8 cellular contexts compared by ENCODE assay signal in the genomic region with DNA sequence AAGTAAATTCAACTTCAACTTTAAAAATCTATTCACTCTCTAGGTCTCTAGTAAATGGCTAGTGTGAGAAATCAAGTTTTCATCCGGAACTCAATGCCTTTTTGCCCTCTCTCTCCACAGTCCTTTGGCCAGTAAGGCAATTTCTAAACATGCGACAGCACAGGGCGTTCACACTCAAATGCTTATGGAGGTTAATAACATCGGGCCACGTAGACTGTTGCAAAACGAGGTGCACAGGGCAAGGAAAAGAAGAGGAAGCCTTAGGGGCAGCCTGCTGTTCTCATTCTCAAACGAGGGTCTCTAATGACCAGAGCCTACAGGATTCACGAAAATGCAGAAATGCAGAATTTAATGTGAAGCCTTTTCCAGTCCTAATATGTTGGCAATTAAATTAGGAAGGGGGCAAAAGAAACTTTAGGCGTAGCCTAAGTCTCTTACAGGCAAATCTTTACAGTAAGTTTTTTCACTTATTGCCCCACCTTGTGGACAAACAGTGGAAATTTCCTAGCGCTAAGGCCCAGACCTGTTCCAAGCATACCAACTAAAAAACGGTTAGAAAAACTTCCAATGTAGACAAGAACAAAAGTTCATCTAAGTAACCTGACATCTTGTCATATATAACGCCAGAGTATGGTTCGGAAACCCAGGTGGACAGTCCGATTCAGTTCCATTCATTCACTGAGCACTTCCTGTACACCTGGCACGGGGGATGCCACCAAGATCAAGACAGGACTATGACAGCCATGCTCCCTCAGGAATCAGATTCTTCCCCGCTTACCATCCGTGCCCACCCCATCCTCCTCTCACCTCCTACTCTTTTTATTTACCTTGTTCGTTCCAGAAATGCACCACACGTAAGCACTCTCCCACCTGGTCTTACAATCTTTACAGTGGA. TPM values are rescaled to one million over a fixed set of nuclear protein-coding genes. Genes with fewer than 3 reads are reported as not detected.
DNase-seq lines count a peak whose midpoint lies in the region; ATAC-seq and TF ChIP-seq lines count a peak whose summit lies in the region.

No MANE protein-coding gene starts in this region.

- peak; percentile 82 for ATAC-seq in Right ventricle myocardium superior (ENCODE audit: poor library complexity)

- peak; percentile 62 to 77 (median 73) for TF ChIP-seq CTCF in prostate gland (IDR thresholded peaks at IDR 0.05)

- intact Hi-C loops in Right ventricle myocardium superior (cut with DNase I) = loop anchor here (5.0 to 10.0 kb wide), 4 partner anchors 63 to 485 kb away; no protein-coding TSS in a partner anchor
- intact Hi-C loops in prostate gland (cut with DNase I) = loop anchor here (2.0 to 10.0 kb wide), 3 partner anchors 225 to 403 kb away; partner anchors contain the start of gene N4BP2L2

- H3K36me3 Mint-ChIP-seq in activated naive CD4-positive, alpha-beta T cell treated with anti-CD3 and anti-CD28 coated beads, Interleukin-2, amount 10 ng/mL, durations not matched to agents 7 days and 5 days = peaks cover 1% of the 10 kb centered on the region
- no peaks in the 10 kb centered on the region for H3K36me3 Mint-ChIP-seq in activated CD4-positive, alpha-beta T cell treated with anti-CD3 and anti-CD28 coated beads, Interleukin-2, amount 10 ng/mL, durations not matched to agents 7 days and 5 days (ENCODE audit: low read depth)

- WGBS in prostate gland = 47% methylated on average over 19 of the region's 19 CpGs

- DNase-seq in activated naive CD4-positive, alpha-beta T cell treated with anti-CD3 and anti-CD28 coated beads, Interleukin-2, amount 10 ng/mL, durations not matched to agents 7 days and 5 days = peak; percentile 32
- DNase-seq in activated naive CD4-positive, alpha-beta T cell treated with Interleukin-2 at 50 U/mL for 16 hours = no peak
- DNase-seq in H4 (ENCODE audit: low spot score) = peak; percentile 22
- DNase-seq in NCI-H1694 (lab: John Stamatoyannopoulos, UW) = peak; percentile 23
- peak; percentile 46 for DNase-seq in activated CD4-positive, alpha-beta T cell treated with anti-CD3 and anti-CD28 coated beads, Interleukin-2, amount 10 ng/mL, durations not matched to agents 7 days and 5 days
- DNase-seq in Right ventricle myocardium superior = no peak
- DNase-seq in prostate gland (ENCODE audit: low spot score) = no peak
- no peak for DNase-seq in activated effector memory CD4-positive, alpha-beta T cell treated with Interleukin-2 at 50 U/mL for 16 hours

- H3K27me3 ChIP-seq in prostate gland (replicated peaks; ENCODE audit: insufficient read depth) = no peaks in the 10 kb centered on the region

- H3K9me3 ChIP-seq in prostate gland = no peaks in the 10 kb centered on the region

- no peaks in the 10 kb centered on the region for H3K4me1 ChIP-seq in prostate gland (replicated peaks)

- peaks cover 29% of the 10 kb centered on the region for H3K4me1 Mint-ChIP-seq in activated naive CD4-positive, alpha-beta T cell treated with anti-CD3 and anti-CD28 coated beads, Interleukin-2, amount 10 ng/mL, durations not matched to agents 7 days and 5 days
- peaks cover 30% of the 10 kb centered on the region for H3K4me1 Mint-ChIP-seq in activated CD4-positive, alpha-beta T cell treated with anti-CD3 and anti-CD28 coated beads, Interleukin-2, amount 10 ng/mL, durations not matched to agents 7 days and 5 days

- TF ChIP-seq POLR2A in prostate gland (IDR thresholded peaks at IDR 0.05) = no peak

- H3K27me3 Mint-ChIP-seq in activated naive CD4-positive, alpha-beta T cell treated with anti-CD3 and anti-CD28 coated beads, Interleukin-2, amount 10 ng/mL, durations not matched to agents 7 days and 5 days = no peaks in the 10 kb centered on the region
- peaks cover 4% of the 10 kb centered on the region for H3K27me3 Mint-ChIP-seq in activated CD4-positive, alpha-beta T cell treated with anti-CD3 and anti-CD28 coated beads, Interleukin-2, amount 10 ng/mL, durations not matched to agents 7 days and 5 days

- no peak overlapping the region for H3K4me3 ChIP-seq in prostate gland

- CTCF ChIA-PET in activated naive CD4-positive, alpha-beta T cell treated with anti-CD3 and anti-CD28 coated beads, Interleukin-2, amount 10 ng/mL, durations not matched to agents 7 days and 5 days (lab: Charles Lee) = interaction anchor here (1.0 to 2.4 kb wide), 4 partner anchors 42 to 400 kb away, joined by 4 to 13 read pairs (median 7); no protein-coding TSS in a partner anchor
- CTCF ChIA-PET in activated CD4-positive, alpha-beta T cell treated with anti-CD3 and anti-CD28 coated beads, Interleukin-2, amount 10 ng/mL, durations not matched to agents 7 days and 5 days (lab: Charles Lee) = no interaction called here

- H3K9me3 Mint-ChIP-seq in activated naive CD4-positive, alpha-beta T cell treated with anti-CD3 and anti-CD28 coated beads, Interleukin-2, amount 10 ng/mL, durations not matched to agents 7 days and 5 days = peaks cover 2% of the 10 kb centered on the region
- H3K9me3 Mint-ChIP-seq in activated CD4-positive, alpha-beta T cell treated with anti-CD3 and anti-CD28 coated beads, Interleukin-2, amount 10 ng/mL, durations not matched to agents 7 days and 5 days = no peaks in the 10 kb centered on the region

- no peak overlapping the region for H3K27ac Mint-ChIP-seq in activated naive CD4-positive, alpha-beta T cell treated with anti-CD3 and anti-CD28 coated beads, Interleukin-2, amount 10 ng/mL, durations not matched to agents 7 days and 5 days
- peak overlapping the region; percentile 11 for H3K27ac Mint-ChIP-seq in activated CD4-positive, alpha-beta T cell treated with anti-CD3 and anti-CD28 coated beads, Interleukin-2, amount 10 ng/mL, durations not matched to agents 7 days and 5 days

- H3K36me3 ChIP-seq in prostate gland = no peaks in the 10 kb centered on the region

- no peak overlapping the region for H3K4me3 Mint-ChIP-seq in activated naive CD4-positive, alpha-beta T cell treated with anti-CD3 and anti-CD28 coated beads, Interleukin-2, amount 10 ng/mL, durations not matched to agents 7 days and 5 days
- no peak overlapping the region for H3K4me3 Mint-ChIP-seq in activated CD4-positive, alpha-beta T cell treated with anti-CD3 and anti-CD28 coated beads, Interleukin-2, amount 10 ng/mL, durations not matched to agents 7 days and 5 days

- POLR2A ChIA-PET in activated CD4-positive, alpha-beta T cell treated with anti-CD3 and anti-CD28 coated beads, Interleukin-2, amount 10 ng/mL, durations not matched to agents 7 days and 5 days (lab: Charles Lee) = no interaction called here

- H3K27ac ChIP-seq in prostate gland = no peak overlapping the region

RNA-seq across cellular contexts. Expression of gene ZAR1L, which starts 5.1 kb away (rescaled TPM):
- total RNA-seq in H4 (2014; rRNA removed; shearing (Covaris generic)) = not detected in 2 replicates
- not detected for total RNA-seq in activated CD4-positive, alpha-beta T cell treated with anti-CD3 and anti-CD28 coated beads, Interleukin-2, amount 10 ng/mL, durations not matched to agents 7 days and 5 days
- total RNA-seq in Right ventricle myocardium superior (not detected), prostate gland (not detected)

RNA-seq across cellular contexts. Expression of gene BRCA2, which starts 5.2 kb away (rescaled TPM):
- total RNA-seq in H4 (2014; rRNA removed; shearing (Covaris generic)) = 3.3 and 8.1 TPM in 2 replicates
- total RNA-seq in activated CD4-positive, alpha-beta T cell treated with anti-CD3 and anti-CD28 coated beads, Interleukin-2, amount 10 ng/mL, durations not matched to agents 7 days and 5 days = 10 to 100 TPM; 26.3 to 33.5 TPM
- 0.43 TPM for total RNA-seq in Right ventricle myocardium superior
- total RNA-seq in prostate gland = 1 to 10 TPM; 1.8 to 6.6 TPM

Comparison
In these comparisons a context has a peak if more than half of its experiments do, and no peak if none do; other contexts are left out.
1. DNase-seq: peak in activated naive CD4-positive, alpha-beta T cell treated with anti-CD3 and anti-CD28 coated beads, Interleukin-2, amount 10 ng/mL, durations not matched to agents 7 days and 5 days (single experiment), H4 (single experiment), NCI-H1694 (single experiment) and activated CD4-positive, alpha-beta T cell treated with anti-CD3 and anti-CD28 coated beads, Interleukin-2, amount 10 ng/mL, durations not matched to agents 7 days and 5 days (single experiment); none in activated naive CD4-positive, alpha-beta T cell treated with Interleukin-2 at 50 U/mL for 16 hours (single experiment), Right ventricle myocardium superior (single experiment), prostate gland (single experiment) and activated effector memory CD4-positive, alpha-beta T cell treated with Interleukin-2 at 50 U/mL for 16 hours (single experiment).